Comparison of ENCODE assay signal across 1 cellular context in genomic region chr11:58770166-58770565, GRCh38.
A peak's percentile ranks its signal among the peaks of the same experiment; 100 is the strongest.
TF ChIP-seq lines count a peak whose summit lies in the region.

No MANE protein-coding gene starts in this region.

TF ChIP-seq in K562, 482 proteins besides CTCF, POLR2A, EP300 and RAD21 (continued from another document and continues in another):
- no peak for TF ChIP-seq RFX5 (IDR thresholded peaks at IDR 0.05; ENCODE audit: low read depth, low read length)
- TF ChIP-seq RHOXF2B (CRISPR knock-in tag; conservative IDR thresholded peaks at IDR 0.05), result no peak
- TF ChIP-seq ATF1 (CRISPR knock-in tag; IDR thresholded peaks at IDR 0.05), result no peak
- no peak for TF ChIP-seq ATF1 (tag; IDR thresholded peaks at IDR 0.05)
- TF ChIP-seq NKRF (IDR thresholded peaks at IDR 0.05; ENCODE audit: borderline replicate concordance), result no peak
- no peak for TF ChIP-seq HES1 (IDR thresholded peaks at IDR 0.05; ENCODE audit: low read depth)
- TF ChIP-seq HEY1 (CRISPR knock-in tag; IDR thresholded peaks at IDR 0.05; ENCODE audit: borderline replicate concordance), result no peak
- no peak for TF ChIP-seq GTF2B (IDR thresholded peaks at IDR 0.05; ENCODE audit: extremely low read depth, insufficient read length)
- TF ChIP-seq E4F1 (CRISPR knock-in tag; IDR thresholded peaks at IDR 0.05; ENCODE audit: borderline replicate concordance), result no peak
- no peak for TF ChIP-seq HOXB6 (CRISPR knock-in tag; IDR thresholded peaks at IDR 0.05; ENCODE audit: borderline replicate concordance)
- no peak for TF ChIP-seq ATF2 (CRISPR knock-in tag; IDR thresholded peaks at IDR 0.05)
- TF ChIP-seq KDM5B (IDR thresholded peaks at IDR 0.05; ENCODE audit: insufficient replicate concordance, low read depth, low read length), result no peak
- no peak for TF ChIP-seq SMAD3 (CRISPR knock-in tag; conservative IDR thresholded peaks at IDR 0.05)
- no peak for TF ChIP-seq THAP7 (CRISPR knock-in tag; IDR thresholded peaks at IDR 0.05)
- TF ChIP-seq NCOA4 (IDR thresholded peaks at IDR 0.05; ENCODE audit: partially characterized antibody), result no peak
- TF ChIP-seq FOXK2 (conservative IDR thresholded peaks at IDR 0.05 in 1 of 2, IDR thresholded peaks at IDR 0.05 in 1 of 2; ENCODE audit: low read depth in 2 of 2), result no peak
- TF ChIP-seq CLOCK (CRISPR knock-in tag; IDR thresholded peaks at IDR 0.05; ENCODE audit: borderline replicate concordance), result no peak
- peak; percentile 95 for TF ChIP-seq MITF (IDR thresholded peaks at IDR 0.05)
- no peak for TF ChIP-seq ID3 (CRISPR knock-in tag; IDR thresholded peaks at IDR 0.05)
- no peak for TF ChIP-seq ID3 (tag; IDR thresholded peaks at IDR 0.05)
- TF ChIP-seq SIN3B (IDR thresholded peaks at IDR 0.05; ENCODE audit: low read depth), result no peak
- peak; percentile 82 for TF ChIP-seq TAL1 (IDR thresholded peaks at IDR 0.05)
- TF ChIP-seq HNRNPK (IDR thresholded peaks at IDR 0.05; ENCODE audit: low read depth, low read length, poor library complexity, severe bottlenecking), result no peak
- TF ChIP-seq THRAP3 (IDR thresholded peaks at IDR 0.05; ENCODE audit: borderline replicate concordance), result no peak
- TF ChIP-seq ZBTB43 (CRISPR knock-in tag; IDR thresholded peaks at IDR 0.05), result no peak
- TF ChIP-seq CBX8 (IDR thresholded peaks at IDR 0.05; ENCODE audit: borderline replicate concordance, extremely low read depth, low read depth, low read length, poor library complexity, severe bottlenecking), result no peak
- TF ChIP-seq MAFK (IDR thresholded peaks at IDR 0.05; ENCODE audit: low read length), result no peak
- TF ChIP-seq HDAC2 (IDR thresholded peaks at IDR 0.05), result no peak
- TF ChIP-seq ZBTB34 (CRISPR knock-in tag; IDR thresholded peaks at IDR 0.05), result no peak
- no peak for TF ChIP-seq TCFL5 (CRISPR knock-in tag; conservative IDR thresholded peaks at IDR 0.05)
- TF ChIP-seq ETS2 (tag; IDR thresholded peaks at IDR 0.05; ENCODE audit: borderline replicate concordance, poor library complexity, severe bottlenecking), result no peak
- peak; percentile 46 for TF ChIP-seq NFIC (IDR thresholded peaks at IDR 0.05)
- no peak for TF ChIP-seq CXXC5 (CRISPR knock-in tag; IDR thresholded peaks at IDR 0.05)
- TF ChIP-seq ETV5 (CRISPR knock-in tag; IDR thresholded peaks at IDR 0.05; ENCODE audit: low read depth), result no peak
- TF ChIP-seq ZNF232 (CRISPR knock-in tag; IDR thresholded peaks at IDR 0.05), result no peak
- no peak for TF ChIP-seq ZC3H4 (CRISPR knock-in tag; IDR thresholded peaks at IDR 0.05; ENCODE audit: borderline replicate concordance)
- no peak for TF ChIP-seq ZNF586 (CRISPR knock-in tag; conservative IDR thresholded peaks at IDR 0.05)
- no peak for TF ChIP-seq BRD4 (IDR thresholded peaks at IDR 0.05)
- TF ChIP-seq RNF2 (IDR thresholded peaks at IDR 0.05), result peak; percentile 74
- TF ChIP-seq VEZF1 (CRISPR knock-in tag; IDR thresholded peaks at IDR 0.05), result no peak
- no peak for TF ChIP-seq FOXP1 (CRISPR knock-in tag; IDR thresholded peaks at IDR 0.05)
- no peak for TF ChIP-seq MCM2 (IDR thresholded peaks at IDR 0.05; ENCODE audit: low read depth)
- no peak for TF ChIP-seq ZBTB9 (CRISPR knock-in tag; IDR thresholded peaks at IDR 0.05)
- TF ChIP-seq ATF4 (CRISPR knock-in tag; IDR thresholded peaks at IDR 0.05), result 0 out of 2 replicates have a peak, but pooled peaks have one; percentile 41
